17 cellular contexts compared by ENCODE assay signal in genomic region chr20:33521461-33521860, GRCh38. TPM values are rescaled to one million over a fixed set of nuclear protein-coding genes. Genes with fewer than 3 reads are reported as not detected.
DNase-seq lines count a peak whose midpoint lies in the region; ATAC-seq and FAIRE-seq lines count a peak whose summit lies in the region.
"Had no signal": no experiment of that assay in that cellular context is flagged by ENCODE, and none has a peak within 500 bp of the region (broad histone marks: within the 10 kb centered on the region; RNA-seq: fewer than 3 reads in every experiment).

No MANE protein-coding gene starts in this region.

- H3K27ac ChIP-seq in Karpas-422 (ENCODE audit: low read length) = peak overlapping the region; percentile 52
- H3K27ac ChIP-seq in small intestine (ENCODE audit: low read depth in 1 of 2, low read length in 1 of 2) = no peak overlapping the region
- H3K27ac ChIP-seq: brain microvascular endothelial cell, PC-9, testis had no signal

- no peaks in the 10 kb centered on the region for H3K9me3 Mint-ChIP-seq in activated CD4-positive, alpha-beta T cell treated with anti-CD3 and anti-CD28 coated beads for 36 hours (ENCODE audit: low read depth)

- no peak overlapping the region for H3K4me3 Mint-ChIP-seq in activated CD4-positive, alpha-beta T cell treated with anti-CD3 and anti-CD28 coated beads for 36 hours
- H3K4me3 Mint-ChIP-seq: activated CD8-positive, alpha-beta memory T cell treated with anti-CD3 and anti-CD28 coated beads, Interleukin-2, amount 10 ng/mL, durations not matched to agents 7 days and 5 days had no signal

- H3K27ac Mint-ChIP-seq in activated CD4-positive, alpha-beta T cell treated with anti-CD3 and anti-CD28 coated beads for 36 hours = no peak overlapping the region
- H3K27ac Mint-ChIP-seq: activated CD8-positive, alpha-beta memory T cell treated with anti-CD3 and anti-CD28 coated beads, Interleukin-2, amount 10 ng/mL, durations not matched to agents 7 days and 5 days had no signal

- H3K36me3 ChIP-seq in Karpas-422 (ENCODE audit: insufficient read depth, low read length) (peaks cover 6% of the 10 kb centered on the region; the same call in 1 of the 2 replicates), small intestine (ENCODE audit: control insufficient read depth in 2 of 2, insufficient read depth in 2 of 2, low read length in 2 of 2) (no peaks in the 10 kb centered on the region)
- H3K36me3 ChIP-seq: brain microvascular endothelial cell, MG63 had no signal

- H3K9me2 ChIP-seq in Karpas-422 (replicated peaks; ENCODE audit: insufficient read depth, low read length) = no peaks in the 10 kb centered on the region

- no peaks in the 10 kb centered on the region for H3K27me3 Mint-ChIP-seq in activated CD4-positive, alpha-beta T cell treated with anti-CD3 and anti-CD28 coated beads for 36 hours
- H3K27me3 Mint-ChIP-seq: activated CD8-positive, alpha-beta memory T cell treated with anti-CD3 and anti-CD28 coated beads, Interleukin-2, amount 10 ng/mL, durations not matched to agents 7 days and 5 days had no signal

- H3K4me1 ChIP-seq in Karpas-422 (ENCODE audit: low read length) (peaks cover 57% of the 10 kb centered on the region), small intestine (ENCODE audit: control insufficient read depth in 2 of 2, insufficient read depth in 1 of 2, low read depth in 1 of 2, low read length in 1 of 2) (no peaks in the 10 kb centered on the region)
- H3K4me1 ChIP-seq: testis had no signal

- intact Hi-C loops in activated CD4-positive, alpha-beta T cell treated with anti-CD3 and anti-CD28 coated beads for 36 hours (cut with DNase I, micrococcal nuclease) = no loop called here

- H3K79me2 ChIP-seq in Karpas-422 (ENCODE audit: low read length) = peaks cover 99% of the 10 kb centered on the region

- CTCF ChIA-PET in activated CD4-positive, alpha-beta T cell treated with anti-CD3 and anti-CD28 coated beads for 36 hours (lab: Charles Lee) = interaction anchor here (0.6 to 1.2 kb wide), 2 partner anchors 64 to 72 kb away, joined by 3 read pairs; no protein-coding TSS in a partner anchor

- no peaks in the 10 kb centered on the region for H3K27me3 ChIP-seq in Karpas-422 (ENCODE audit: low read length)
- no peaks in the 10 kb centered on the region for H3K27me3 ChIP-seq in small intestine (ENCODE audit: control insufficient read depth in 2 of 2, insufficient read depth in 2 of 2, low read length in 2 of 2)
- H3K27me3 ChIP-seq: brain microvascular endothelial cell, MG63, testis had no signal

- H2AFZ ChIP-seq in Karpas-422 (ENCODE audit: low read length) = no peak overlapping the region
- H2AFZ ChIP-seq: PC-9 had no signal

- H3K4me2 ChIP-seq in Karpas-422 (ENCODE audit: low read depth, low read length, poor library complexity, severe bottlenecking) = no peak overlapping the region
- H3K4me2 ChIP-seq: PC-9 had no signal

- H3K9me3 ChIP-seq in Karpas-422 (ENCODE audit: low read length) = no peaks in the 10 kb centered on the region
- no peaks in the 10 kb centered on the region for H3K9me3 ChIP-seq in small intestine (ENCODE audit: control insufficient read depth, low read depth)
- H3K9me3 ChIP-seq: MG63, testis had no signal

- ATAC-seq in GM21447 (IDR thresholded peaks at IDR 0.05; ENCODE audit: unreplicated experiment) = no peak
- ATAC-seq in activated CD4-positive, alpha-beta T cell treated with anti-CD3 and anti-CD28 coated beads for 36 hours = no peak
- ATAC-seq in HG03521 (IDR thresholded peaks at IDR 0.05; ENCODE audit: unreplicated experiment) = no peak
- ATAC-seq: left lobe of liver had no signal

- no peak overlapping the region for H3K9ac ChIP-seq in Karpas-422 (ENCODE audit: low read length)

- H3K4me3 ChIP-seq in Karpas-422 (ENCODE audit: low read length) = no peak overlapping the region
- no peak overlapping the region for H3K4me3 ChIP-seq in small intestine (ENCODE audit: low read depth in 1 of 2, low read length in 2 of 2)
- H3K4me3 ChIP-seq: MG63, PC-9, testis had no signal

- H4K20me1 ChIP-seq in Karpas-422 (ENCODE audit: insufficient read depth, low read depth, low read length) = peaks cover 8% of the 10 kb centered on the region

- POLR2A ChIA-PET in activated CD4-positive, alpha-beta T cell treated with anti-CD3 and anti-CD28 coated beads for 36 hours (lab: Charles Lee) = no interaction called here

- DNase-seq in Karpas-422 (no peak), NCI-H2029 treated with DMSO at 0.1 percent for 48 hours (lab: John Stamatoyannopoulos, UW) (peak; percentile 95), NCI-H748 treated with DMSO at 0.1 percent for 48 hours (lab: John Stamatoyannopoulos, UW) (peak; percentile 96), small intestine (peak; percentile 36)
- no peak for DNase-seq in activated CD4-positive, alpha-beta T cell treated with anti-CD3 and anti-CD28 coated beads for 36 hours
- DNase-seq: activated CD4-positive, CD25-positive, alpha-beta regulatory T cell; activated CD8-positive, alpha-beta memory T cell treated with anti-CD3 and anti-CD28 coated beads, Interleukin-2, amount 10 ng/mL, durations not matched to agents 7 days and 5 days; activated naive CD4-positive, alpha-beta T cell treated with Interleukin-2 at 50 U/mL for 16 hours; brain microvascular endothelial cell; hypothalamus; MG63; PC-9; posterior cingulate gyrus; testis had no signal

- H3K36me3 Mint-ChIP-seq in activated CD4-positive, alpha-beta T cell treated with anti-CD3 and anti-CD28 coated beads for 36 hours (ENCODE audit: low read depth) = peaks cover 1% of the 10 kb centered on the region

- no peak for FAIRE-seq in small intestine (lab: Jason Lieb, UNC)

- WGBS in small intestine, 3 donors = 15 to 52% (median 50%) methylated on average over 1 of the region's 1 CpG

- H3K4me1 Mint-ChIP-seq in activated CD4-positive, alpha-beta T cell treated with anti-CD3 and anti-CD28 coated beads for 36 hours = peaks cover 10% of the 10 kb centered on the region

RNA-seq across cellular contexts. Expression of gene CBFA2T2, which starts 31.6 kb away (rescaled TPM):
- total RNA-seq in Karpas-422 (2014; rRNA removed; shearing (Covaris generic); ENCODE audit: low replicate concordance) = 47.6 and 54.8 TPM in 2 replicates
- 1 to 10 TPM; 6.5 to 10.0 (median 8.5) TPM for polyA plus RNA-seq in small intestine
- 10 to 100 TPM; 10.9 to 12.9 TPM for total RNA-seq in activated CD4-positive, alpha-beta T cell treated with anti-CD3 and anti-CD28 coated beads for 36 hours

Comparison
In these comparisons a context has a peak if more than half of its experiments do, and no peak if none do; other contexts are left out.
1. DNase-seq: peak in NCI-H2029 treated with DMSO at 0.1 percent for 48 hours (single experiment), NCI-H748 treated with DMSO at 0.1 percent for 48 hours (single experiment) and small intestine (single experiment); none in Karpas-422 (single experiment) and activated CD4-positive, alpha-beta T cell treated with anti-CD3 and anti-CD28 coated beads for 36 hours (single experiment).